In the genomic region with DNA sequence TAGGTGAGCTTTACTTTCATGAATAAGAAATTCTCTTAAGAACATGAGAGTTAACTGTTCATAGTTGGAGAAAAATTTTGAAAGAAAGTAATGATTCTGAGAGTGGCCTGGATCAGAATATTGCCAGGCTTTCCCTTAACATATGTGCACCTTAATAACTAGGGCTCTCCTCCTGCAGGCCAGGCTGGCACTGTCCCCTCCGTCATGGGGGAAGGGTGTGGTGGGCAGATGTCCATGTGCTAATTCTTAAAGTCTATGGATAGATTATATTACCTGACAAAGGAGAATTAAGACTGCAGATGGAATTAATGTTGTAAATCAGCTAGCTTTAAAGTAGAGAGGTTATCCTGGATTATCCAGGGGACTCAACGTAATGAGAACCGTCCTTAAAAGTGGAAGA, we compare ENCODE assay signal across 14 cellular contexts.
"Had no signal": no experiment of that assay in that cellular context is flagged by ENCODE, and none has a peak within 500 bp of the region (broad histone marks: within the 10 kb centered on the region; RNA-seq: fewer than 3 reads in every experiment).

No MANE protein-coding gene starts in this region.

- H3K27ac ChIP-seq: RWPE1 had no signal

- H3K4me3 ChIP-seq: MG63 had no signal

- H3K9me3 ChIP-seq: MG63 had no signal

- DNase-seq: IMR-90, Karpas-422, KG1, MG63, NCI-H1092 treated with DMSO at 0.1 percent for 48 hours, NCI-H1436, NCI-H187, NCI-H2029, NCI-H2171 treated with DMSO at 0.1 percent for 48 hours, NCI-H345, NCI-H446 treated with DMSO at 0.1 percent for 48 hours, SHP77, T-helper 1 cell had no signal

- H3K36me3 ChIP-seq: MG63 had no signal
